Comparison of ENCODE assay signal across 8 cellular contexts in genomic region chr3:58111513-58112184, GRCh38.
DNase-seq lines count a peak whose midpoint lies in the region; ATAC-seq, FAIRE-seq and TF ChIP-seq lines count a peak whose summit lies in the region.

No MANE protein-coding gene starts in this region.

- peaks cover 3% of the 10 kb centered on the region for H3K4me1 ChIP-seq in astrocyte (ENCODE audit: insufficient read depth, low read length)
- peaks cover 0 to 14% (median 8%) of the 10 kb centered on the region in 4 donors for H3K4me1 ChIP-seq in sigmoid colon

- H3K27me3 Mint-ChIP-seq in astrocyte (ENCODE audit: low read depth, unreplicated experiment) = no peaks in the 10 kb centered on the region

- peaks cover 40% of the 10 kb centered on the region for H3K36me3 Mint-ChIP-seq in astrocyte (ENCODE audit: low read depth, unreplicated experiment)

- FAIRE-seq in astrocyte (lab: Jason Lieb, UNC) = no peak

- ATAC-seq in GM18858 (IDR thresholded peaks at IDR 0.05; ENCODE audit: unreplicated experiment) (peak; percentile 43), HG03196 (IDR thresholded peaks at IDR 0.05; ENCODE audit: unreplicated experiment) (peak; percentile 45)

- intact Hi-C loops in sigmoid colon (cut with DNase I) = no loop called here

- H3K9me3 Mint-ChIP-seq in astrocyte (ENCODE audit: unreplicated experiment) = no peaks in the 10 kb centered on the region

- H3K27ac ChIP-seq in astrocyte (ENCODE audit: low read depth, low read length) (no peak overlapping the region), sigmoid colon (peak overlapping the region in 3 of 4 donors; percentile 8 to 30 (median 24))

- peaks cover 4% of the 10 kb centered on the region for H3K4me1 Mint-ChIP-seq in astrocyte (ENCODE audit: low read depth, unreplicated experiment)

- DNase-seq in astrocyte (ENCODE audit: low read depth) = no peak
- no peak for DNase-seq in sigmoid colon
- no peak for DNase-seq in NCI-H1930 (lab: John Stamatoyannopoulos, UW)
- no peak for DNase-seq in UCSD-AML1 (lab: John Stamatoyannopoulos, UW; ENCODE audit: unreplicated experiment)
- DNase-seq in globus pallidus (ENCODE audit: low spot score) = no peak
- no peak for DNase-seq in pons (ENCODE audit: low spot score)

- no peak for TF ChIP-seq CTCF in astrocyte (IDR thresholded peaks at IDR 0.05; ENCODE audit: insufficient read depth, low read depth, low read length)
- no peak for TF ChIP-seq CTCF in sigmoid colon (IDR thresholded peaks at IDR 0.05)

- H3K27me3 ChIP-seq in astrocyte (ENCODE audit: insufficient read depth, low read length) (no peaks in the 10 kb centered on the region), sigmoid colon (no peaks in the 10 kb centered on the region)

- no peak for TF ChIP-seq POLR2A in sigmoid colon (IDR thresholded peaks at IDR 0.05)

- no peaks in the 10 kb centered on the region for H3K9me3 ChIP-seq in astrocyte (ENCODE audit: insufficient read depth, low read depth, low read length)
- no peaks in the 10 kb centered on the region for H3K9me3 ChIP-seq in sigmoid colon

- no peak overlapping the region for H2AFZ ChIP-seq in astrocyte (ENCODE audit: low read depth, low read length)

- no peak overlapping the region for H3K27ac Mint-ChIP-seq in astrocyte (ENCODE audit: unreplicated experiment)

- H3K4me3 Mint-ChIP-seq in astrocyte (ENCODE audit: unreplicated experiment) = peak overlapping the region; percentile 54

- H3K4me3 ChIP-seq in astrocyte (ENCODE audit: insufficient read depth, low read depth, low read length) (no peak overlapping the region), sigmoid colon (no peak overlapping the region)

- 23 to 64% methylated on average over 11 of the region's 11 CpGs for WGBS in sigmoid colon, 2 donors

- H3K79me2 ChIP-seq in astrocyte (ENCODE audit: insufficient read depth, low read length) = peaks cover 15% of the 10 kb centered on the region

- H3K36me3 ChIP-seq in astrocyte (ENCODE audit: insufficient read depth, low read length) (peaks cover 60% of the 10 kb centered on the region), sigmoid colon (peaks cover 50 to 90% (median 75%) of the 10 kb centered on the region in 4 donors)

- no peak for TF ChIP-seq EP300 in sigmoid colon (IDR thresholded peaks at IDR 0.05)

- H3K9ac ChIP-seq in astrocyte (ENCODE audit: low read length) = no peak overlapping the region

- H4K20me1 ChIP-seq in astrocyte (ENCODE audit: insufficient read depth, low read length) = peaks cover 20% of the 10 kb centered on the region

- no peak overlapping the region for H3K4me2 ChIP-seq in astrocyte (ENCODE audit: low read length)
